10 cellular contexts compared by ENCODE assay signal in the genomic region with DNA sequence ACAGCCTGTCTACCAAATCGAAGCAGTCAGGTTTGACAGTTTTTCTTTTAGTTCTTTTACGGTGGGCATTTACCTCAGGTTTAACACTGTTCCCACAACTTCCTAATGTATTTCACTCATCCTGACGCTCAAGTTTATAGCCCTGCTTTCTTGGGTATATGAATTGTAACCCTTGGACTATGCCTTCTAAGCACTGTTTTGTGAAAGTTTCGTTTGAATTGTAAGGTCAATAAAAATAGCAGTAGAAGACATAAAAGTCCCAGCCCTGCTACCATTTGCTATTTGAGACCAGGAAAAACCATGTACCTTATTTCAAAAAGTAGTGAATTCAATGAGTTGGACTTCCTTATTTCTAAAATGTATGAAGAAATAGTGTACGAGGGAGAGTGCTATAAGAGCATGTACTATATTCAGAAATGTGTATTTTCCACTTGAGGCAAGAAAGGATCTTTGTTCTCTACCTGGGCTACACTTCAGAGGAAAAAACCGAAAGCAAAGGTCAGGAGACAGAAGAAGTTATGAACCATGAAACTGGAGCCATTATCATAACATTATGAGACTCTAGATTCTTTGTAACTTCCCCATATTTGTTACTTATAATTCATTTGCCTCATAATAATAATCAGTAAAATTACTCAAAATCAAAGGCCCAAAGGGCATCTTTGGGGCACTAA. TPM values are rescaled to one million over a fixed set of nuclear protein-coding genes. Genes with fewer than 3 reads are reported as not detected.
DNase-seq lines count a peak whose midpoint lies in the region; ATAC-seq and TF ChIP-seq lines count a peak whose summit lies in the region.
"Had no signal": no experiment of that assay in that cellular context is flagged by ENCODE, and none has a peak within 500 bp of the region (broad histone marks: within the 10 kb centered on the region; RNA-seq: fewer than 3 reads in every experiment).

No MANE protein-coding gene starts in this region.

- H3K4me1 ChIP-seq in DND-41 (ENCODE audit: insufficient read depth, low read length), result peaks cover 44% of the 10 kb centered on the region
- H3K4me1 ChIP-seq in HUES6 (ENCODE audit: control insufficient read depth, insufficient read depth, low read length), result peaks cover 12% of the 10 kb centered on the region
- H3K4me1 ChIP-seq in stomach, result peaks cover 13 to 40% (median 30%) of the 10 kb centered on the region in 4 donors
- peaks cover 0 to 34% (median 20%) of the 10 kb centered on the region in 4 donors for H3K4me1 ChIP-seq in tibial artery
- H3K4me1 ChIP-seq in ovary (ENCODE audit: insufficient read depth), result peaks cover 3% of the 10 kb centered on the region

- TF ChIP-seq EP300 in stomach (IDR thresholded peaks at IDR 0.05) (no peak), ovary (IDR thresholded peaks at IDR 0.05) (no peak)

- no peaks in the 10 kb centered on the region for H3K9me3 Mint-ChIP-seq in activated CD8-positive, alpha-beta T cell treated with anti-CD3 and anti-CD28 coated beads for 36 hours
- no peaks in the 10 kb centered on the region for H3K9me3 Mint-ChIP-seq in naive thymus-derived CD8-positive, alpha-beta T cell

- peaks cover 22% of the 10 kb centered on the region for H3K36me3 Mint-ChIP-seq in activated CD8-positive, alpha-beta T cell treated with anti-CD3 and anti-CD28 coated beads for 36 hours (ENCODE audit: low read depth)
- H3K36me3 Mint-ChIP-seq in naive thymus-derived CD8-positive, alpha-beta T cell, result peaks cover 0 to 8% (median 0%) of the 10 kb centered on the region in 3 donors

- H3K4me3 ChIP-seq in DND-41 (ENCODE audit: low read depth in 1 of 2, low read length in 2 of 2), result peak overlapping the region in 1 of 2 experiments; percentile 74; a peak in 2 of 4 replicates
- H3K4me3 ChIP-seq in HUES6 (ENCODE audit: low read depth, low read length), result peak overlapping the region; percentile 93; the same call in 1 of the 2 replicates
- no peak overlapping the region for H3K4me3 ChIP-seq in stomach
- H3K4me3 ChIP-seq in tibial artery, result no peak overlapping the region
- no peak overlapping the region for H3K4me3 ChIP-seq in ovary

- H3K4me3 Mint-ChIP-seq in activated CD8-positive, alpha-beta T cell treated with anti-CD3 and anti-CD28 coated beads for 36 hours, result peak overlapping the region; percentile 97
- H3K4me3 Mint-ChIP-seq in naive thymus-derived CD8-positive, alpha-beta T cell, result peak overlapping the region in 9 of 10 donors; percentile 30 to 100 (median 62)

- H2AFZ ChIP-seq in DND-41 (ENCODE audit: low read depth, low read length), result peak overlapping the region; percentile 36; the same call in 1 of the 2 replicates

- 38 to 57% (median 50%) methylated on average over 6 of the region's 6 CpGs for WGBS in stomach, 5 donors
- 82 to 89% (median 83%) methylated on average over 6 of the region's 6 CpGs for WGBS in ovary, 3 donors

- ATAC-seq in DND-41 (ENCODE audit: insufficient read depth, low read depth), result no peak
- ATAC-seq in activated CD8-positive, alpha-beta T cell treated with anti-CD3 and anti-CD28 coated beads for 36 hours, result no peak
- no peak for ATAC-seq in naive thymus-derived CD8-positive, alpha-beta T cell
- no peak for ATAC-seq in GM18502 (IDR thresholded peaks at IDR 0.05; ENCODE audit: poor library complexity, unreplicated experiment)

- no peak for DNase-seq in DND-41
- DNase-seq in activated CD8-positive, alpha-beta T cell treated with anti-CD3 and anti-CD28 coated beads for 36 hours, result no peak
- DNase-seq in naive thymus-derived CD8-positive, alpha-beta T cell, result no peak
- DNase-seq in stomach, result no peak
- no peak for DNase-seq in tibial artery
- no peak for DNase-seq in ovary
- DNase-seq: stimulated activated CD4-positive, alpha-beta T cell treated with anti-CD3 and anti-CD28 coated beads, Interleukin-2, amount 100 ng/mL, for 48 hours had no signal

- TF ChIP-seq POLR2A in stomach (IDR thresholded peaks at IDR 0.05) (no peak), ovary (IDR thresholded peaks at IDR 0.05) (no peak)

- CTCF ChIA-PET in activated CD8-positive, alpha-beta T cell treated with anti-CD3 and anti-CD28 coated beads for 36 hours (lab: Charles Lee), result interaction anchor here (2.5 kb wide), 1 partner anchor 20 kb away, joined by 12 read pairs; no protein-coding TSS in a partner anchor

- H3K36me3 ChIP-seq in DND-41 (ENCODE audit: insufficient read depth, low read length) (no peaks in the 10 kb centered on the region; the same call in 1 of the 2 replicates), HUES6 (ENCODE audit: control insufficient read depth, insufficient read depth, low read length) (no peaks in the 10 kb centered on the region), stomach (no peaks in the 10 kb centered on the region), tibial artery (no peaks in the 10 kb centered on the region), ovary (no peaks in the 10 kb centered on the region)
- H3K36me3 ChIP-seq: vagina had no signal

- H3K27me3 Mint-ChIP-seq in activated CD8-positive, alpha-beta T cell treated with anti-CD3 and anti-CD28 coated beads for 36 hours, result no peaks in the 10 kb centered on the region
- H3K27me3 Mint-ChIP-seq in naive thymus-derived CD8-positive, alpha-beta T cell, result no peaks in the 10 kb centered on the region

- peak overlapping the region; percentile 49 for H3K27ac Mint-ChIP-seq in activated CD8-positive, alpha-beta T cell treated with anti-CD3 and anti-CD28 coated beads for 36 hours
- peak overlapping the region in 7 of 10 donors; percentile 12 to 99 (median 54) for H3K27ac Mint-ChIP-seq in naive thymus-derived CD8-positive, alpha-beta T cell

- H3K9ac ChIP-seq in DND-41 (ENCODE audit: low read depth, low read length), result no peak overlapping the region
- H3K9ac ChIP-seq in HUES6 (ENCODE audit: low read length), result no peak overlapping the region

- POLR2A ChIA-PET in activated CD8-positive, alpha-beta T cell treated with anti-CD3 and anti-CD28 coated beads for 36 hours (lab: Charles Lee), result no interaction called here
- POLR2A ChIA-PET in naive thymus-derived CD8-positive, alpha-beta T cell (lab: Charles Lee), result interaction anchor here (3.0 kb wide), 1 partner anchor 106 kb away, joined by 19 read pairs; a partner anchor contains a TSS

- H3K27ac ChIP-seq in DND-41 (ENCODE audit: low read length) (no peak overlapping the region), HUES6 (ENCODE audit: low read depth, low read length) (no peak overlapping the region), stomach (no peak overlapping the region), tibial artery (no peak overlapping the region), ovary (no peak overlapping the region)
- H3K27ac ChIP-seq: vagina had no signal

- peaks cover 42% of the 10 kb centered on the region for H3K4me1 Mint-ChIP-seq in activated CD8-positive, alpha-beta T cell treated with anti-CD3 and anti-CD28 coated beads for 36 hours (ENCODE audit: low read depth)
- H3K4me1 Mint-ChIP-seq in naive thymus-derived CD8-positive, alpha-beta T cell, result peaks cover 29 to 55% (median 49%) of the 10 kb centered on the region in 4 donors

- H3K4me2 ChIP-seq in DND-41 (ENCODE audit: insufficient read depth, low read length), result peak overlapping the region; percentile 92

- H3K27me3 ChIP-seq in DND-41 (ENCODE audit: insufficient read depth, low read length, poor library complexity) (no peaks in the 10 kb centered on the region), HUES6 (ENCODE audit: control insufficient read depth, insufficient read depth, low read length) (no peaks in the 10 kb centered on the region), stomach (no peaks in the 10 kb centered on the region), tibial artery (no peaks in the 10 kb centered on the region), ovary (no peaks in the 10 kb centered on the region)
- H3K27me3 ChIP-seq: vagina had no signal

- H3K9me3 ChIP-seq in DND-41 (ENCODE audit: insufficient read depth, low read length, severe bottlenecking), result no peaks in the 10 kb centered on the region
- no peaks in the 10 kb centered on the region for H3K9me3 ChIP-seq in HUES6 (ENCODE audit: control insufficient read depth, insufficient read depth, low read depth, low read length)
- no peaks in the 10 kb centered on the region for H3K9me3 ChIP-seq in stomach
- H3K9me3 ChIP-seq in tibial artery, result no peaks in the 10 kb centered on the region
- no peaks in the 10 kb centered on the region for H3K9me3 ChIP-seq in ovary
- H3K9me3 ChIP-seq: vagina had no signal

- H3K79me2 ChIP-seq in DND-41 (ENCODE audit: insufficient read depth, low read length), result peaks cover 56% of the 10 kb centered on the region

- TF ChIP-seq CTCF in DND-41 (IDR thresholded peaks at IDR 0.05; ENCODE audit: borderline replicate concordance, extremely low read depth, low read length, poor library complexity, severe bottlenecking), result no peak
- no peak for TF ChIP-seq CTCF in activated CD8-positive, alpha-beta T cell treated with anti-CD3 and anti-CD28 coated beads for 36 hours (IDR thresholded peaks at IDR 0.05)
- no peak for TF ChIP-seq CTCF in stomach (IDR thresholded peaks at IDR 0.05)
- no peak for TF ChIP-seq CTCF in tibial artery (IDR thresholded peaks at IDR 0.05)
- TF ChIP-seq CTCF in ovary (IDR thresholded peaks at IDR 0.05), result no peak

- intact Hi-C loops in activated CD8-positive, alpha-beta T cell treated with anti-CD3 and anti-CD28 coated beads for 36 hours (cut with micrococcal nuclease), result no loop called here
- intact Hi-C loops in stomach (cut with DNase I; ENCODE audit: low total_unique reads) (no loop called here), tibial artery (cut with DNase I; ENCODE audit: low total_unique reads) (no loop called here), ovary (cut with DNase I) (no loop called here)

- peaks cover 23% of the 10 kb centered on the region; the same call in 1 of the 2 replicates for H4K20me1 ChIP-seq in DND-41 (ENCODE audit: insufficient read depth, low read length)

RNA-seq across cellular contexts. Expression of a gene that starts 1.9 kb away (rescaled TPM):
- 100 to 1,000 TPM; 101 to 106 TPM for total RNA-seq in activated CD8-positive, alpha-beta T cell treated with anti-CD3 and anti-CD28 coated beads for 36 hours
- total RNA-seq in naive thymus-derived CD8-positive, alpha-beta T cell, result 10 to 100 TPM; 69.9 to 73.2 TPM
- 10 to 100 TPM; 57.3 to 77.8 (median 61.6) TPM for polyA plus RNA-seq in naive thymus-derived CD8-positive, alpha-beta T cell
- 100 to 1,000 TPM in 1 of 5 donors, 10 to 100 TPM in 4; 40.9 to 162 (median 46.1) TPM for total RNA-seq in stomach
- 10 to 100 TPM; 41.5 to 65.1 (median 45.7) TPM for polyA plus RNA-seq in stomach
- 10 to 100 TPM; 36.1 to 58.8 (median 42.7) TPM for total RNA-seq in ovary
- 10 to 100 TPM; 37.2 to 51.9 TPM for polyA plus RNA-seq in ovary
